ENCODE assay signal across 18 cellular contexts in genomic region chr6:53333439-53334408, GRCh38. TPM values are rescaled to one million over a fixed set of nuclear protein-coding genes. Genes with fewer than 3 reads are reported as not detected.
A peak's percentile ranks its signal among the peaks of the same experiment; 100 is the strongest.
DNase-seq lines count a peak whose midpoint lies in the region; ATAC-seq, FAIRE-seq and TF ChIP-seq lines count a peak whose summit lies in the region.
"Had no signal": no experiment of that assay in that cellular context is flagged by ENCODE, and none has a peak within 500 bp of the region (broad histone marks: within the 10 kb centered on the region; RNA-seq: fewer than 3 reads in every experiment).

No MANE protein-coding gene starts in this region.

- H3K27ac Mint-ChIP-seq in activated CD8-positive, alpha-beta T cell treated with anti-CD3 and anti-CD28 coated beads for 36 hours, result peak overlapping the region; percentile 90

- peaks cover 43% of the 10 kb centered on the region for H3K36me3 Mint-ChIP-seq in activated CD8-positive, alpha-beta T cell treated with anti-CD3 and anti-CD28 coated beads for 36 hours (ENCODE audit: low read depth)

- peaks cover 2% of the 10 kb centered on the region for H3K9me3 Mint-ChIP-seq in activated CD8-positive, alpha-beta T cell treated with anti-CD3 and anti-CD28 coated beads for 36 hours

- no peaks in the 10 kb centered on the region for H3K27me3 Mint-ChIP-seq in activated CD8-positive, alpha-beta T cell treated with anti-CD3 and anti-CD28 coated beads for 36 hours

- intact Hi-C loops in activated CD8-positive, alpha-beta T cell treated with anti-CD3 and anti-CD28 coated beads for 36 hours (cut with micrococcal nuclease), result no loop called here
- intact Hi-C loops in HepG2 (cut with micrococcal nuclease; ENCODE audit: unreplicated experiment) (loop anchor here (2.0 kb wide), 1 partner anchor 13 kb away; no protein-coding TSS in a partner anchor), esophagus squamous epithelium (cut with DNase I) (no loop called here)

- peaks cover 69% of the 10 kb centered on the region for H3K79me2 ChIP-seq in HepG2 (ENCODE audit: insufficient read depth, low read length)

- TF ChIP-seq POLR2A in HepG2 (IDR thresholded peaks at IDR 0.05; ENCODE audit: insufficient read depth in 1 of 2, low read depth in 2 of 2, low read length in 2 of 2), result no peak
- no peak for TF ChIP-seq POLR2A in esophagus squamous epithelium (IDR thresholded peaks at IDR 0.05)

- no peaks in the 10 kb centered on the region for H3K27me3 ChIP-seq in HepG2 (ENCODE audit: control insufficient read depth in 1 of 2, insufficient read depth in 2 of 2, low read length in 2 of 2)
- no peaks in the 10 kb centered on the region for H3K27me3 ChIP-seq in esophagus squamous epithelium
- H3K27me3 ChIP-seq: esophagus muscularis mucosa had no signal

- FAIRE-seq in GM18507 (lab: Jason Lieb, UNC) (peak; percentile 63), HepG2 (lab: Jason Lieb, UNC) (no peak), GM19239 (lab: Jason Lieb, UNC) (no peak)
- FAIRE-seq: colon, G401.6 had no signal

- peaks cover 77% of the 10 kb centered on the region for H3K4me1 Mint-ChIP-seq in activated CD8-positive, alpha-beta T cell treated with anti-CD3 and anti-CD28 coated beads for 36 hours (ENCODE audit: low read depth)

- no TSS peak for BruUV-seq in HepG2 (replicated peaks; lab: Mats Ljungman, UMichigan)

- CTCF ChIA-PET in activated CD8-positive, alpha-beta T cell treated with anti-CD3 and anti-CD28 coated beads for 36 hours (lab: Charles Lee), result interaction anchor here (1.0 kb wide), 1 partner anchor 10 kb away, joined by 3 read pairs; no protein-coding TSS in a partner anchor
- CTCF ChIA-PET in HepG2 (lab: Yijun Ruan, JAX; ENCODE audit: low intra/inter-chr PET ratio, low total read pairs), result no interaction called here

- no peak overlapping the region for H3K9ac ChIP-seq in HepG2 (ENCODE audit: insufficient read depth, low read depth, low read length)

- H3K27ac ChIP-seq in HepG2 (ENCODE audit: extremely low read length, insufficient read depth, low read length) (peak overlapping the region; percentile 15), esophagus squamous epithelium (no peak overlapping the region)
- H3K27ac ChIP-seq: esophagus muscularis mucosa had no signal

- ATAC-seq in activated CD8-positive, alpha-beta T cell treated with anti-CD3 and anti-CD28 coated beads for 36 hours, result no peak
- ATAC-seq in HepG2, result peak; percentile 93

- TF ChIP-seq RAD21 in HepG2 (CRISPR knock-in tag; IDR thresholded peaks at IDR 0.05), result no peak

- peak; percentile 12 for DNase-seq in CD1c-positive myeloid dendritic cell (ENCODE audit: extremely low spot score)
- no peak for DNase-seq in GM18507 (ENCODE audit: extremely low spot score, insufficient read length, low read depth)
- no peak for DNase-seq in activated CD8-positive, alpha-beta T cell treated with anti-CD3 and anti-CD28 coated beads for 36 hours
- DNase-seq in HepG2 (ENCODE audit: low spot score), result peak; percentile 56
- no peak for DNase-seq in GM19239 (ENCODE audit: insufficient read length, low spot score)
- no peak for DNase-seq in amniotic stem cell (lab: John Stamatoyannopoulos, UW)
- DNase-seq in esophagus squamous epithelium (lab: John Stamatoyannopoulos, UW), result no peak
- DNase-seq in NCI-H2227 (lab: John Stamatoyannopoulos, UW; ENCODE audit: unreplicated experiment), result no peak
- DNase-seq: amygdala; GOT3; hypothalamus; NCI-H1417; NCI-H510A; stimulated activated CD4-positive, alpha-beta T cell treated with anti-CD3 and anti-CD28 coated beads, Interleukin-4, amount 100 ng/mL, for 24 hours; stimulated activated naive CD4-positive, alpha-beta T cell had no signal

- in situ Hi-C loops in HepG2 (cut with HindIII; ENCODE audit: extremely low pct_ligation_motif_present, low pct_unique_long_range_greater_than_20kb), result no loop called here

- H4K20me1 ChIP-seq in HepG2 (ENCODE audit: insufficient read depth, low read length), result peaks cover 11% of the 10 kb centered on the region

- no peak for TF ChIP-seq CTCF in activated CD8-positive, alpha-beta T cell treated with anti-CD3 and anti-CD28 coated beads for 36 hours (IDR thresholded peaks at IDR 0.05)
- TF ChIP-seq CTCF in HepG2 (CRISPR knock-in tag; IDR thresholded peaks at IDR 0.05) (no peak), esophagus squamous epithelium (IDR thresholded peaks at IDR 0.05) (no peak)

- H3K4me3 Mint-ChIP-seq in activated CD8-positive, alpha-beta T cell treated with anti-CD3 and anti-CD28 coated beads for 36 hours, result no peak overlapping the region

- H3K36me3 ChIP-seq in HepG2 (replicated peaks in 1 of 2; ENCODE audit: control insufficient read depth in 1 of 2, insufficient read depth in 2 of 2, low read length in 2 of 2) (no peaks in the 10 kb centered on the region), esophagus squamous epithelium (peaks cover 0 to 4% (median 0%) of the 10 kb centered on the region in 3 donors)
- H3K36me3 ChIP-seq: esophagus muscularis mucosa had no signal

- H3K4me3 ChIP-seq in HepG2 (replicated peaks in 1 of 3; ENCODE audit: insufficient read depth in 1 of 3, low read depth in 2 of 3, low read length in 3 of 3), result no peak overlapping the region
- H3K4me3 ChIP-seq in esophagus squamous epithelium, result no peak overlapping the region
- H3K4me3 ChIP-seq: esophagus muscularis mucosa had no signal

- TF ChIP-seq EP300 in HepG2 (IDR thresholded peaks at IDR 0.05; ENCODE audit: low read depth in 2 of 2, low read length in 2 of 2) (no peak), HepG2 (CRISPR knock-in tag; IDR thresholded peaks at IDR 0.05; ENCODE audit: borderline replicate concordance) (no peak)

- no peak overlapping the region for H3K4me2 ChIP-seq in HepG2 (ENCODE audit: low read depth, low read length)

- H3K9me3 ChIP-seq in HepG2 (ENCODE audit: low read length) (no peaks in the 10 kb centered on the region), esophagus squamous epithelium (no peaks in the 10 kb centered on the region)
- H3K9me3 ChIP-seq: esophagus muscularis mucosa had no signal

- H3K4me1 ChIP-seq in HepG2 (ENCODE audit: insufficient read depth, low read length) (peaks cover 51% of the 10 kb centered on the region), esophagus squamous epithelium (peaks cover 0 to 53% (median 9%) of the 10 kb centered on the region in 3 donors)

- 49% methylated on average over 5 of the region's 5 CpGs for WGBS in HepG2 (ENCODE audit: low lambda C conversion rate)
- 71 to 72% methylated on average over 5 of the region's 5 CpGs for WGBS in esophagus squamous epithelium, 2 donors

- POLR2A ChIA-PET in activated CD8-positive, alpha-beta T cell treated with anti-CD3 and anti-CD28 coated beads for 36 hours (lab: Charles Lee), result no interaction called here
- POLR2A ChIA-PET in HepG2 (lab: Yijun Ruan, JAX), result no interaction called here

- no peak overlapping the region for H2AFZ ChIP-seq in HepG2 (ENCODE audit: low read length)

TF ChIP-seq in HepG2, 621 proteins besides CTCF, POLR2A, EP300 and RAD21 (continues in another document):
- no peak for TF ChIP-seq ZNF44 (CRISPR knock-in tag; IDR thresholded peaks at IDR 0.05)
- TF ChIP-seq ZNF569 (CRISPR knock-in tag; IDR thresholded peaks at IDR 0.05; ENCODE audit: borderline replicate concordance), result no peak
- no peak for TF ChIP-seq PHF20 (CRISPR knock-in tag; IDR thresholded peaks at IDR 0.05)
- no peak for TF ChIP-seq E2F1 (CRISPR knock-in tag; IDR thresholded peaks at IDR 0.05)
- no peak for TF ChIP-seq FOXJ3 (CRISPR knock-in tag; IDR thresholded peaks at IDR 0.05; ENCODE audit: borderline replicate concordance)

RNA-seq across cellular contexts. Expression of gene ELOVL5, which starts 15.0 kb away (rescaled TPM):
- 10 to 100 TPM; 88.3 to 92.7 TPM for total RNA-seq in activated CD8-positive, alpha-beta T cell treated with anti-CD3 and anti-CD28 coated beads for 36 hours
- total RNA-seq in HepG2 (2016; rRNA removed; fragmentation: Illumina TruSeq; extraction: Trizol), result 43.9 and 72.4 TPM in 2 replicates
- total RNA-seq in HepG2 (2016; cell fraction: cytosol; rRNA removed; fragmentation: Illumina TruSeq; extraction: Trizol; ENCODE audit: low read depth), result 13.9 and 14.9 TPM in 2 replicates
- total RNA-seq in HepG2 (2016; cell fraction: insoluble cytoplasmic fraction; rRNA removed; fragmentation: Illumina TruSeq; extraction: Trizol), result 38.2 and 72.3 TPM in 2 replicates
- 35.5 and 41.3 TPM in 2 replicates for total RNA-seq in HepG2 (2016; cell fraction: membrane; rRNA removed; fragmentation: Illumina TruSeq; extraction: Trizol)
- 100 and 107 TPM in 2 replicates for total RNA-seq in HepG2 (2016; cell fraction: nucleus; rRNA removed; fragmentation: Illumina TruSeq; extraction: Trizol)
- polyA plus RNA-seq in HepG2 (2011; rRNA removed), result 50.1 and 51.9 TPM in 2 replicates
- polyA plus RNA-seq in HepG2 (2011; cell fraction: cytosol; rRNA removed), result 25.4 and 42.1 TPM in 2 replicates
- 43.1 and 55.3 TPM in 2 replicates for polyA plus RNA-seq in HepG2 (2011; cell fraction: nucleus; rRNA removed)
- polyA plus RNA-seq in HepG2 (2012), result 83.4 and 101 TPM in 2 replicates
- polyA plus RNA-seq in HepG2 (2016; cell fraction: cytosol; fragmentation: Illumina TruSeq; extraction: Trizol; ENCODE audit: low read depth), result 10.8 and 11.0 TPM in 2 replicates
- 47.3 and 49.0 TPM in 2 replicates for polyA plus RNA-seq in HepG2 (2016; cell fraction: insoluble cytoplasmic fraction; fragmentation: Illumina TruSeq; extraction: Trizol; ENCODE audit: low read depth)
- polyA plus RNA-seq in HepG2 (2016; cell fraction: membrane; fragmentation: Illumina TruSeq; extraction: Trizol; ENCODE audit: low read depth), result 27.9 and 31.0 TPM in 2 replicates
- 151 and 157 TPM in 2 replicates for polyA plus RNA-seq in HepG2 (2016; cell fraction: nucleus; fragmentation: Illumina TruSeq; extraction: Trizol; ENCODE audit: insufficient read depth, low read depth)
- polyA minus RNA-seq in HepG2 (2011; rRNA and poly(A)+ RNA removed; ENCODE audit: low replicate concordance), result 88.1 and 141 TPM in 2 replicates
- polyA minus RNA-seq in HepG2 (2011; cell fraction: cytosol; rRNA and poly(A)+ RNA removed), result 50.1 and 59.2 TPM in 2 replicates
- 54.8 and 92.7 TPM in 2 replicates for polyA minus RNA-seq in HepG2 (2011; cell fraction: nucleus; rRNA and poly(A)+ RNA removed)
- 10 to 100 TPM; 12.4 to 50.0 (median 33.2) TPM for total RNA-seq in esophagus squamous epithelium

Comparison
In these comparisons a context has a peak if more than half of its experiments do, and no peak if none do; other contexts are left out.
1. DNase-seq: peak in CD1c-positive myeloid dendritic cell (single experiment) and HepG2 (single experiment); none in GM18507 (single experiment), activated CD8-positive, alpha-beta T cell treated with anti-CD3 and anti-CD28 coated beads for 36 hours (single experiment), GM19239 (single experiment), amniotic stem cell (single experiment), esophagus squamous epithelium (single experiment) and NCI-H2227 (single experiment).